1 cellular context compared by ENCODE assay signal in the genomic region with DNA sequence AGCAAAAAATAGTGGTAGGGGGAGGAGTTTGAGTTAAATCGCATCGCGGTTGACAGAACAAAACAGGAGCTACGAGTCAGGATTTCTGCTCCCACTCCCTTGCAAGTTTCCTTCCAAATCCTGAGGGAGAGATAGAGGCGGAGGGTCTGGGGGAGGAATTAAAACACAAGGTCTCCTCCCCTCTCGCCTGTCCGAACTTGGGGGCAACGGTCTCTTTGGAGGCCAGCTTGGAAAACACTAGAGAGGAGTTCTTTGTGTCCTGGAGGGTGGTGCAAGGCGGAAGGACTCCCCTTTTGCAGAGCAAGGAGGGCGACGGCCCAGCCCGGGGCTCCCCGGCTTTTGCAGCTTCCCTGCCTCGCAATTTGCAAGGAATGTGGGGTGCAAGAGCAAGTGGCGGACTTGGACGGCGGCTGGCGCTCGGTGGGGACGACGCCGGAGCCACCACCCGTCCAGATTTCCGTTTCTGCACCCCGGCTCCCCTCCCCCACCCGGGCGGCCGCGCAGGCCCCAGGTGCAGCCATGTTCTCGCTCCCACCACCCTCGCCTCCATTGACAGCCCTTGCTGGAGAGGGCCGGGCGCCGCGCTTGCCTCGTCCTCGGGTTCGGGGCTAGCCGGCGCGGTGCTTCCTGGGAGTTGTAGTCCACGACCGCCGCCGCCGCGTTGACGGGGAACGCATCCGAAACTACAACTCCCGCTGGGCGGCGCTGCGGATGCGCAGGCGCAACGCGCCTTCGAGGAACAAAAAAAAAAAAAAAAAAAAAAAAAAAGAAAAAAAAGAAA.
A peak's percentile ranks its signal among the peaks of the same experiment; 100 is the strongest.
TF ChIP-seq lines count a peak whose summit lies in the region.

No MANE protein-coding gene starts in this region.

TF ChIP-seq in HepG2, 621 proteins besides CTCF, POLR2A, EP300 and RAD21 (continued from another document and continues in another):
- TF ChIP-seq AGO1 (IDR thresholded peaks at IDR 0.05; ENCODE audit: low read depth, low read length, poor library complexity, severe bottlenecking) (peak; percentile 26), ZNF260 (CRISPR knock-in tag; IDR thresholded peaks at IDR 0.05; ENCODE audit: borderline replicate concordance, low read depth) (no peak), SAFB2 (CRISPR knock-in tag; IDR thresholded peaks at IDR 0.05; ENCODE audit: borderline replicate concordance, low read depth) (0 out of 2 replicates have a peak, but pooled peaks have one; percentile 34), TARDBP (CRISPR knock-in tag; IDR thresholded peaks at IDR 0.05) (0 out of 2 replicates have a peak, but pooled peaks have one; percentile 22), ZNF619 (CRISPR knock-in tag; IDR thresholded peaks at IDR 0.05) (peak; percentile 18; the same call in 1 of the 2 replicates), BATF2 (CRISPR knock-in tag; IDR thresholded peaks at IDR 0.05) (no peak), ZBTB37 (CRISPR knock-in tag; IDR thresholded peaks at IDR 0.05) (no peak), HOMEZ (CRISPR knock-in tag; IDR thresholded peaks at IDR 0.05; ENCODE audit: low read depth) (no peak), SUZ12 (IDR thresholded peaks at IDR 0.05; ENCODE audit: low read depth, low read length) (peak; percentile 85), ZNF333 (CRISPR knock-in tag; IDR thresholded peaks at IDR 0.05; ENCODE audit: borderline replicate concordance) (0 out of 2 replicates have a peak, but pooled peaks have one; percentile 20), RARA (CRISPR knock-in tag; IDR thresholded peaks at IDR 0.05) (no peak; the same call in 1 of the 2 replicates), SALL2 (CRISPR knock-in tag; IDR thresholded peaks at IDR 0.05) (peak; percentile 61), ZNF563 (CRISPR knock-in tag; IDR thresholded peaks at IDR 0.05) (peak; percentile 59; the same call in 1 of the 2 replicates), KMT2B (CRISPR knock-in tag; IDR thresholded peaks at IDR 0.05) (peak; percentile 73), ZNF782 (CRISPR knock-in tag; IDR thresholded peaks at IDR 0.05; ENCODE audit: borderline replicate concordance) (no peak; the same call in 1 of the 2 replicates), CREM (IDR thresholded peaks at IDR 0.05) (peak; percentile 59), CREM (CRISPR knock-in tag; IDR thresholded peaks at IDR 0.05) (no peak), ZNF547 (CRISPR knock-in tag; IDR thresholded peaks at IDR 0.05) (peak; percentile 33; the same call in 1 of the 2 replicates), TEAD2 (CRISPR knock-in tag; IDR thresholded peaks at IDR 0.05) (no peak), FOXO1 (CRISPR knock-in tag; IDR thresholded peaks at IDR 0.05) (no peak; the same call in 1 of the 2 replicates), SPEN (CRISPR knock-in tag; IDR thresholded peaks at IDR 0.05; ENCODE audit: low read depth) (peak; percentile 70), ZFY (CRISPR knock-in tag; IDR thresholded peaks at IDR 0.05) (peak; percentile 71; the same call in 1 of the 2 replicates), MIER3 (CRISPR knock-in tag; IDR thresholded peaks at IDR 0.05; ENCODE audit: borderline replicate concordance) (peak; percentile 47; the same call in 1 of the 2 replicates), JUNB (CRISPR knock-in tag; IDR thresholded peaks at IDR 0.05; ENCODE audit: borderline replicate concordance) (no peak), BRCA1 (CRISPR knock-in tag; IDR thresholded peaks at IDR 0.05) (no peak), ZKSCAN8 (CRISPR knock-in tag; IDR thresholded peaks at IDR 0.05; ENCODE audit: borderline replicate concordance) (peak; percentile 39; the same call in 1 of the 2 replicates), REPIN1 (CRISPR knock-in tag; IDR thresholded peaks at IDR 0.05; ENCODE audit: borderline replicate concordance, low read depth) (peak; percentile 63; the same call in 1 of the 2 replicates), MAF1 (CRISPR knock-in tag; IDR thresholded peaks at IDR 0.05; ENCODE audit: borderline replicate concordance) (no peak), BCLAF1 (IDR thresholded peaks at IDR 0.05) (no peak), DRAP1 (CRISPR knock-in tag; IDR thresholded peaks at IDR 0.05) (peak; percentile 61), NFATC3 (CRISPR knock-in tag; IDR thresholded peaks at IDR 0.05) (no peak), ZNF761 (CRISPR knock-in tag; conservative IDR thresholded peaks at IDR 0.05) (0 out of 2 replicates have a peak, but pooled peaks have one; percentile 39), ZNF709 (CRISPR knock-in tag; IDR thresholded peaks at IDR 0.05) (peak; percentile 62; the same call in 1 of the 2 replicates), NFRKB (IDR thresholded peaks at IDR 0.05) (peak; percentile 68), KDM3A (CRISPR knock-in tag; IDR thresholded peaks at IDR 0.05; ENCODE audit: low read depth) (no peak), ZNF44 (CRISPR knock-in tag; IDR thresholded peaks at IDR 0.05) (no peak), FOSL2 (CRISPR knock-in tag; IDR thresholded peaks at IDR 0.05) (no peak), ZNF740 (CRISPR knock-in tag; IDR thresholded peaks at IDR 0.05) (peak; percentile 32; the same call in 1 of the 2 replicates), IRF1 (CRISPR knock-in tag; IDR thresholded peaks at IDR 0.05; ENCODE audit: low read depth) (no peak), SETDB1 (CRISPR knock-in tag; IDR thresholded peaks at IDR 0.05; ENCODE audit: borderline replicate concordance) (no peak), NFKB2 (CRISPR knock-in tag; IDR thresholded peaks at IDR 0.05; ENCODE audit: borderline replicate concordance) (no peak), TCF7 (IDR thresholded peaks at IDR 0.05; ENCODE audit: low read depth) (no peak), NCOR1 (IDR thresholded peaks at IDR 0.05; ENCODE audit: borderline replicate concordance, low read length) (peak; percentile 20; the same call in 1 of the 2 replicates), RARG (CRISPR knock-in tag; IDR thresholded peaks at IDR 0.05; ENCODE audit: low read depth) (no peak), MAZ (IDR thresholded peaks at IDR 0.05; ENCODE audit: borderline replicate concordance, low read depth, low read length) (no peak), MAZ (CRISPR knock-in tag; IDR thresholded peaks at IDR 0.05; ENCODE audit: low read depth) (peak; percentile 25), SIX1 (CRISPR knock-in tag; IDR thresholded peaks at IDR 0.05; ENCODE audit: borderline replicate concordance) (no peak), PHF20 (CRISPR knock-in tag; IDR thresholded peaks at IDR 0.05) (0 out of 2 replicates have a peak, but pooled peaks have one; percentile 31), POLR2AphosphoS2 (IDR thresholded peaks at IDR 0.05; ENCODE audit: low read depth, low read length) (no peak)
- TF ChIP-seq, protein P1, sequence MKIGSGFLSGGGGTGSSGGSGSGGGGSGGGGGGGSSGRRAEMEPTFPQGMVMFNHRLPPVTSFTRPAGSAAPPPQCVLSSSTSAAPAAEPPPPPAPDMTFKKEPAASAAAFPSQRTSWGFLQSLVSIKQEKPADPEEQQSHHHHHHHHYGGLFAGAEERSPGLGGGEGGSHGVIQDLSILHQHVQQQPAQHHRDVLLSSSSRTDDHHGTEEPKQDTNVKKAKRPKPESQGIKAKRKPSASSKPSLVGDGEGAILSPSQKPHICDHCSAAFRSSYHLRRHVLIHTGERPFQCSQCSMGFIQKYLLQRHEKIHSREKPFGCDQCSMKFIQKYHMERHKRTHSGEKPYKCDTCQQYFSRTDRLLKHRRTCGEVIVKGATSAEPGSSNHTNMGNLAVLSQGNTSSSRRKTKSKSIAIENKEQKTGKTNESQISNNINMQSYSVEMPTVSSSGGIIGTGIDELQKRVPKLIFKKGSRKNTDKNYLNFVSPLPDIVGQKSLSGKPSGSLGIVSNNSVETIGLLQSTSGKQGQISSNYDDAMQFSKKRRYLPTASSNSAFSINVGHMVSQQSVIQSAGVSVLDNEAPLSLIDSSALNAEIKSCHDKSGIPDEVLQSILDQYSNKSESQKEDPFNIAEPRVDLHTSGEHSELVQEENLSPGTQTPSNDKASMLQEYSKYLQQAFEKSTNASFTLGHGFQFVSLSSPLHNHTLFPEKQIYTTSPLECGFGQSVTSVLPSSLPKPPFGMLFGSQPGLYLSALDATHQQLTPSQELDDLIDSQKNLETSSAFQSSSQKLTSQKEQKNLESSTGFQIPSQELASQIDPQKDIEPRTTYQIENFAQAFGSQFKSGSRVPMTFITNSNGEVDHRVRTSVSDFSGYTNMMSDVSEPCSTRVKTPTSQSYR (CRISPR knock-in tag; IDR thresholded peaks at IDR 0.05; ENCODE audit: borderline replicate concordance) = peak; percentile 97
- TF ChIP-seq, protein P2, sequence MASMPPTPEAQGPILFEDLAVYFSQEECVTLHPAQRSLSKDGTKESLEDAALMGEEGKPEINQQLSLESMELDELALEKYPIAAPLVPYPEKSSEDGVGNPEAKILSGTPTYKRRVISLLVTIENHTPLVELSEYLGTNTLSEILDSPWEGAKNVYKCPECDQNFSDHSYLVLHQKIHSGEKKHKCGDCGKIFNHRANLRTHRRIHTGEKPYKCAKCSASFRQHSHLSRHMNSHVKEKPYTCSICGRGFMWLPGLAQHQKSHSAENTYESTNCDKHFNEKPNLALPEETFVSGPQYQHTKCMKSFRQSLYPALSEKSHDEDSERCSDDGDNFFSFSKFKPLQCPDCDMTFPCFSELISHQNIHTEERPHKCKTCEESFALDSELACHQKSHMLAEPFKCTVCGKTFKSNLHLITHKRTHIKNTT (CRISPR knock-in tag; IDR thresholded peaks at IDR 0.05) = no peak
- TF ChIP-seq, protein P3, sequence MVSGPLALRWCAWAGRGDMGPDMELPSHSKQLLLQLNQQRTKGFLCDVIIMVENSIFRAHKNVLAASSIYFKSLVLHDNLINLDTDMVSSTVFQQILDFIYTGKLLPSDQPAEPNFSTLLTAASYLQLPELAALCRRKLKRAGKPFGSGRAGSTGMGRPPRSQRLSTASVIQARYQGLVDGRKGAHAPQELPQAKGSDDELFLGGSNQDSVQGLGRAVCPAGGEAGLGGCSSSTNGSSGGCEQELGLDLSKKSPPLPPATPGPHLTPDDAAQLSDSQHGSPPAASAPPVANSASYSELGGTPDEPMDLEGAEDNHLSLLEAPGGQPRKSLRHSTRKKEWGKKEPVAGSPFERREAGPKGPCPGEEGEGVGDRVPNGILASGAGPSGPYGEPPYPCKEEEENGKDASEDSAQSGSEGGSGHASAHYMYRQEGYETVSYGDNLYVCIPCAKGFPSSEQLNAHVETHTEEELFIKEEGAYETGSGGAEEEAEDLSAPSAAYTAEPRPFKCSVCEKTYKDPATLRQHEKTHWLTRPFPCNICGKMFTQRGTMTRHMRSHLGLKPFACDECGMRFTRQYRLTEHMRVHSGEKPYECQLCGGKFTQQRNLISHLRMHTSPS (CRISPR knock-in tag; IDR thresholded peaks at IDR 0.05; ENCODE audit: low read depth) = no peak
